ENCODE assay signal across 1 cellular context in the genomic region with DNA sequence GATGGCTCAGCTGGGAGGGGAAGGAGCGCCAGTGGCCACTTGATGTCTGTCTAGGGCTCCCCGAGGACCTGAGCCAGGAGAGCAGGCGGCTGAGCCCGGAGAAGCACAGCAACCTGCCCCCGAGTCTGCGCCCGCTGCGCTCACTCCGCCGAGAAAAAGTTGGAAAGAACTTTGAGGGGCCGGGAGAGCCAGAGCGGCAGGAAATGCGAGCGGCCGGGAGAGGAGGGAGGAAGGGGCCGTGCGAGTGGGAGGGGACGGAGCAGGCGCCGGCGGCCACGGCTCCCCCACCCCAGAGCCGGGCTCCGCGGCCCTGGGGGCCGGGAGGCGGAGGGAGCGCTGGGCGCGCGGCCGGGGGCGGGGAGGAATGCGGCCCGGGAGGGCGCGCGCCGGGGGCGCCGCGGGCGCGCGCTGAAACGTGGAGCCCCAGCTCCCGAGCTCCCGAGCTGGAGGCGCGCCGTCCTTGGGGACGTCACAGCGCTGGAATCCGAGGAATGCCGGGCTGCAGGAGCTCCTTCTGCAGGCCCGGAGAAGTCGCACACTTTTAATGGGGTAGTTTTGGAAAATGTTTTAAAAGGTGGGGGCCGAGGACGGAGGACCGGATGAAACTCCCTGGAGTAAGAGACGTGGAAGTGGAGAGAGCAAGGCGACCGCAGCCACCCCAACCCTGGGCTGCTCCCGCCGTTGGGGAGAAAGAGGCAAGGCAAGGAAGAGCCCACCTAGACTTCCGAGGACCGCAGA.
TF ChIP-seq lines count a peak whose summit lies in the region.

A gene (minus strand): TSS at position 167 of the 738 bp plus-strand sequence. CDS start 86,799 bp downstream, outside the sequence.

TF ChIP-seq in HepG2, 621 proteins besides CTCF, POLR2A, EP300 and RAD21 (continued from another document and continues in another):
- TF ChIP-seq, protein P1, sequence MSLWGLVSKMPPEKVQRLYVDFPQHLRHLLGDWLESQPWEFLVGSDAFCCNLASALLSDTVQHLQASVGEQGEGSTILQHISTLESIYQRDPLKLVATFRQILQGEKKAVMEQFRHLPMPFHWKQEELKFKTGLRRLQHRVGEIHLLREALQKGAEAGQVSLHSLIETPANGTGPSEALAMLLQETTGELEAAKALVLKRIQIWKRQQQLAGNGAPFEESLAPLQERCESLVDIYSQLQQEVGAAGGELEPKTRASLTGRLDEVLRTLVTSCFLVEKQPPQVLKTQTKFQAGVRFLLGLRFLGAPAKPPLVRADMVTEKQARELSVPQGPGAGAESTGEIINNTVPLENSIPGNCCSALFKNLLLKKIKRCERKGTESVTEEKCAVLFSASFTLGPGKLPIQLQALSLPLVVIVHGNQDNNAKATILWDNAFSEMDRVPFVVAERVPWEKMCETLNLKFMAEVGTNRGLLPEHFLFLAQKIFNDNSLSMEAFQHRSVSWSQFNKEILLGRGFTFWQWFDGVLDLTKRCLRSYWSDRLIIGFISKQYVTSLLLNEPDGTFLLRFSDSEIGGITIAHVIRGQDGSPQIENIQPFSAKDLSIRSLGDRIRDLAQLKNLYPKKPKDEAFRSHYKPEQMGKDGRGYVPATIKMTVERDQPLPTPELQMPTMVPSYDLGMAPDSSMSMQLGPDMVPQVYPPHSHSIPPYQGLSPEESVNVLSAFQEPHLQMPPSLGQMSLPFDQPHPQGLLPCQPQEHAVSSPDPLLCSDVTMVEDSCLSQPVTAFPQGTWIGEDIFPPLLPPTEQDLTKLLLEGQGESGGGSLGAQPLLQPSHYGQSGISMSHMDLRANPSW (CRISPR knock-in tag; IDR thresholded peaks at IDR 0.05; ENCODE audit: borderline replicate concordance): no peak
- TF ChIP-seq HMG20B (CRISPR knock-in tag; conservative IDR thresholded peaks at IDR 0.05) (no peak), ZNF737 (CRISPR knock-in tag; IDR thresholded peaks at IDR 0.05; ENCODE audit: borderline replicate concordance) (no peak), NFRKB (IDR thresholded peaks at IDR 0.05) (no peak), ZNF564 (CRISPR knock-in tag; IDR thresholded peaks at IDR 0.05) (no peak; the same call in 1 of the 2 replicates), ZNF570 (CRISPR knock-in tag; IDR thresholded peaks at IDR 0.05; ENCODE audit: borderline replicate concordance) (no peak), KMT2B (CRISPR knock-in tag; IDR thresholded peaks at IDR 0.05) (no peak; the same call in 1 of the 2 replicates), MAZ (IDR thresholded peaks at IDR 0.05; ENCODE audit: borderline replicate concordance, low read depth, low read length) (peak; percentile 75; the same call in 1 of the 2 replicates), MAZ (CRISPR knock-in tag; IDR thresholded peaks at IDR 0.05; ENCODE audit: low read depth) (peak; percentile 71), NCOA2 (CRISPR knock-in tag; IDR thresholded peaks at IDR 0.05) (no peak), PHB2 (IDR thresholded peaks at IDR 0.05; ENCODE audit: partially characterized antibody) (no peak), ZNF543 (CRISPR knock-in tag; IDR thresholded peaks at IDR 0.05) (0 out of 2 replicates have a peak, but pooled peaks have one; percentile 46), ZNF263 (CRISPR knock-in tag; IDR thresholded peaks at IDR 0.05) (no peak), TAF1 (CRISPR knock-in tag; IDR thresholded peaks at IDR 0.05) (peak; percentile 69), NR3C1 (CRISPR knock-in tag; IDR thresholded peaks at IDR 0.05) (no peak), CHD4 (IDR thresholded peaks at IDR 0.05; ENCODE audit: borderline replicate concordance, low read length) (no peak), ZSCAN12 (CRISPR knock-in tag; IDR thresholded peaks at IDR 0.05) (no peak), GATAD2A (CRISPR knock-in tag; IDR thresholded peaks at IDR 0.05) (no peak), KAT7 (CRISPR knock-in tag; IDR thresholded peaks at IDR 0.05; ENCODE audit: borderline replicate concordance) (no peak), ZNF501 (CRISPR knock-in tag; IDR thresholded peaks at IDR 0.05) (0 out of 2 replicates have a peak, but pooled peaks have one; percentile 10), KLF11 (CRISPR knock-in tag; IDR thresholded peaks at IDR 0.05) (no peak), ZNF530 (CRISPR knock-in tag; IDR thresholded peaks at IDR 0.05; ENCODE audit: low read depth) (no peak), ATM (IDR thresholded peaks at IDR 0.05; ENCODE audit: borderline replicate concordance) (no peak), SAP130 (CRISPR knock-in tag; IDR thresholded peaks at IDR 0.05; ENCODE audit: low read depth) (peak; percentile 51), BHLHE40 (IDR thresholded peaks at IDR 0.05; ENCODE audit: low read length) (peak; percentile 6; the same call in 1 of the 2 replicates), ZMYM4 (CRISPR knock-in tag; IDR thresholded peaks at IDR 0.05) (0 out of 2 replicates have a peak, but pooled peaks have one; percentile 3), NR2F2 (IDR thresholded peaks at IDR 0.05; ENCODE audit: borderline replicate concordance, low read depth) (no peak), NFYB (CRISPR knock-in tag; IDR thresholded peaks at IDR 0.05) (no peak), ZNF777 (CRISPR knock-in tag; IDR thresholded peaks at IDR 0.05) (peak; percentile 39; the same call in 1 of the 2 replicates), TAF15 (IDR thresholded peaks at IDR 0.05; ENCODE audit: low read depth, low read length, poor library complexity, severe bottlenecking) (no peak), NFE2L2 (IDR thresholded peaks at IDR 0.05; ENCODE audit: low read length) (no peak), PAWR (CRISPR knock-in tag; IDR thresholded peaks at IDR 0.05; ENCODE audit: borderline replicate concordance) (no peak), HIVEP1 (CRISPR knock-in tag; IDR thresholded peaks at IDR 0.05) (no peak), GATA4 (IDR thresholded peaks at IDR 0.05; ENCODE audit: borderline replicate concordance, low read depth) (no peak), REPIN1 (CRISPR knock-in tag; IDR thresholded peaks at IDR 0.05; ENCODE audit: borderline replicate concordance, low read depth) (peak; percentile 13; the same call in 1 of the 2 replicates)
- TF ChIP-seq, protein P2, sequence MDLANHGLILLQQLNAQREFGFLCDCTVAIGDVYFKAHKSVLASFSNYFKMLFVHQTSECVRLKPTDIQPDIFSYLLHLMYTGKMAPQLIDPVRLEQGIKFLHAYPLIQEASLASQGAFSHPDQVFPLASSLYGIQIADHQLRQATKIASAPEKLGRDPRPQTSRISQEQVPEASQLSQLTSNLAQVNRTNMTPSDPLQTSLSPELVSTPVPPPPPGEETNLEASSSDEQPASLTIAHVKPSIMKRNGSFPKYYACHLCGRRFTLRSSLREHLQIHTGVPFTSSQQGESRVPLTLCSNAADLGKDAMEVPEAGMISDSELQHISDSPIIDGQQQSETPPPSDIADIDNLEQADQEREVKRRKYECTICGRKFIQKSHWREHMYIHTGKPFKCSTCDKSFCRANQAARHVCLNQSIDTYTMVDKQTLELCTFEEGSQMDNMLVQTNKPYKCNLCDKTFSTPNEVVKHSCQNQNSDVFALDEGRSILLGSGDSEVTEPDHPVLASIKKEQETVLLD (CRISPR knock-in tag; IDR thresholded peaks at IDR 0.05; ENCODE audit: low read depth): no peak
- TF ChIP-seq, protein P3, sequence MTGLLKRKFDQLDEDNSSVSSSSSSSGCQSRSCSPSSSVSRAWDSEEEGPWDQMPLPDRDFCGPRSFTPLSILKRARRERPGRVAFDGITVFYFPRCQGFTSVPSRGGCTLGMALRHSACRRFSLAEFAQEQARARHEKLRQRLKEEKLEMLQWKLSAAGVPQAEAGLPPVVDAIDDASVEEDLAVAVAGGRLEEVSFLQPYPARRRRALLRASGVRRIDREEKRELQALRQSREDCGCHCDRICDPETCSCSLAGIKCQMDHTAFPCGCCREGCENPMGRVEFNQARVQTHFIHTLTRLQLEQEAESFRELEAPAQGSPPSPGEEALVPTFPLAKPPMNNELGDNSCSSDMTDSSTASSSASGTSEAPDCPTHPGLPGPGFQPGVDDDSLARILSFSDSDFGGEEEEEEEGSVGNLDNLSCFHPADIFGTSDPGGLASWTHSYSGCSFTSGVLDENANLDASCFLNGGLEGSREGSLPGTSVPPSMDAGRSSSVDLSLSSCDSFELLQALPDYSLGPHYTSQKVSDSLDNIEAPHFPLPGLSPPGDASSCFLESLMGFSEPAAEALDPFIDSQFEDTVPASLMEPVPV (CRISPR knock-in tag; IDR thresholded peaks at IDR 0.05): 0 out of 2 replicates have a peak, but pooled peaks have one; percentile 48
- TF ChIP-seq, protein P4, sequence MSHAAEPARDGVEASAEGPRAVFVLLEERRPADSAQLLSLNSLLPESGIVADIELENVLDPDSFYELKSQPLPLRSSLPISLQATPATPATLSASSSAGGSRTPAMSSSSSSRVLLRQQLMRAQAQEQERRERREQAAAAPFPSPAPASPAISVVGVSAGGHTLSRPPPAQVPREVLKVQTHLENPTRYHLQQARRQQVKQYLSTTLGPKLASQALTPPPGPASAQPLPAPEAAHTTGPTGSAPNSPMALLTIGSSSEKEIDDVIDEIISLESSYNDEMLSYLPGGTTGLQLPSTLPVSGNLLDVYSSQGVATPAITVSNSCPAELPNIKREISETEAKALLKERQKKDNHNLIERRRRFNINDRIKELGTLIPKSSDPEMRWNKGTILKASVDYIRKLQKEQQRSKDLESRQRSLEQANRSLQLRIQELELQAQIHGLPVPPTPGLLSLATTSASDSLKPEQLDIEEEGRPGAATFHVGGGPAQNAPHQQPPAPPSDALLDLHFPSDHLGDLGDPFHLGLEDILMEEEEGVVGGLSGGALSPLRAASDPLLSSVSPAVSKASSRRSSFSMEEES (CRISPR knock-in tag; IDR thresholded peaks at IDR 0.05): no peak
- TF ChIP-seq, protein P5, sequence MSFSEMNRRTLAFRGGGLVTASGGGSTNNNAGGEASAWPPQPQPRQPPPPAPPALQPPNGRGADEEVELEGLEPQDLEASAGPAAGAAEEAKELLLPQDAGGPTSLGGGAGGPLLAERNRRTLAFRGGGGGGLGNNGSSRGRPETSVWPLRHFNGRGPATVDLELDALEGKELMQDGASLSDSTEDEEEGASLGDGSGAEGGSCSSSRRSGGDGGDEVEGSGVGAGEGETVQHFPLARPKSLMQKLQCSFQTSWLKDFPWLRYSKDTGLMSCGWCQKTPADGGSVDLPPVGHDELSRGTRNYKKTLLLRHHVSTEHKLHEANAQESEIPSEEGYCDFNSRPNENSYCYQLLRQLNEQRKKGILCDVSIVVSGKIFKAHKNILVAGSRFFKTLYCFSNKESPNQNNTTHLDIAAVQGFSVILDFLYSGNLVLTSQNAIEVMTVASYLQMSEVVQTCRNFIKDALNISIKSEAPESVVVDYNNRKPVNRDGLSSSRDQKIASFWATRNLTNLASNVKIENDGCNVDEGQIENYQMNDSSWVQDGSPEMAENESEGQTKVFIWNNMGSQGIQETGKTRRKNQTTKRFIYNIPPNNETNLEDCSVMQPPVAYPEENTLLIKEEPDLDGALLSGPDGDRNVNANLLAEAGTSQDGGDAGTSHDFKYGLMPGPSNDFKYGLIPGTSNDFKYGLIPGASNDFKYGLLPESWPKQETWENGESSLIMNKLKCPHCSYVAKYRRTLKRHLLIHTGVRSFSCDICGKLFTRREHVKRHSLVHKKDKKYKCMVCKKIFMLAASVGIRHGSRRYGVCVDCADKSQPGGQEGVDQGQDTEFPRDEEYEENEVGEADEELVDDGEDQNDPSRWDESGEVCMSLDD (CRISPR knock-in tag; IDR thresholded peaks at IDR 0.05; ENCODE audit: borderline replicate concordance): no peak
- TF ChIP-seq, protein P6, sequence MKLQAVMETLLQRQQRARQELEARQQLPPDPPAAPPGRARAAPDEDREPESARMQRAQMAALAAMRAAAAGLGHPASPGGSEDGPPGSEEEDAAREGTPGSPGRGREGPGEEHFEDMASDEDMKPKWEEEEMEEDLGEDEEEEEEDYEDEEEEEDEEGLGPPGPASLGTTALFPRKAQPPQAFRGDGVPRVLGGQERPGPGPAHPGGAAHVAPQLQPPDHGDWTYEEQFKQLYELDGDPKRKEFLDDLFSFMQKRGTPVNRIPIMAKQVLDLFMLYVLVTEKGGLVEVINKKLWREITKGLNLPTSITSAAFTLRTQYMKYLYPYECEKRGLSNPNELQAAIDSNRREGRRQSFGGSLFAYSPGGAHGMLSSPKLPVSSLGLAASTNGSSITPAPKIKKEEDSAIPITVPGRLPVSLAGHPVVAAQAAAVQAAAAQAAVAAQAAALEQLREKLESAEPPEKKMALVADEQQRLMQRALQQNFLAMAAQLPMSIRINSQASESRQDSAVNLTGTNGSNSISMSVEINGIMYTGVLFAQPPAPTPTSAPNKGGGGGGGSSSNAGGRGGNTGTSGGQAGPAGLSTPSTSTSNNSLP (IDR thresholded peaks at IDR 0.05; ENCODE audit: low read depth, low read length): no peak
- TF ChIP-seq, protein P7, sequence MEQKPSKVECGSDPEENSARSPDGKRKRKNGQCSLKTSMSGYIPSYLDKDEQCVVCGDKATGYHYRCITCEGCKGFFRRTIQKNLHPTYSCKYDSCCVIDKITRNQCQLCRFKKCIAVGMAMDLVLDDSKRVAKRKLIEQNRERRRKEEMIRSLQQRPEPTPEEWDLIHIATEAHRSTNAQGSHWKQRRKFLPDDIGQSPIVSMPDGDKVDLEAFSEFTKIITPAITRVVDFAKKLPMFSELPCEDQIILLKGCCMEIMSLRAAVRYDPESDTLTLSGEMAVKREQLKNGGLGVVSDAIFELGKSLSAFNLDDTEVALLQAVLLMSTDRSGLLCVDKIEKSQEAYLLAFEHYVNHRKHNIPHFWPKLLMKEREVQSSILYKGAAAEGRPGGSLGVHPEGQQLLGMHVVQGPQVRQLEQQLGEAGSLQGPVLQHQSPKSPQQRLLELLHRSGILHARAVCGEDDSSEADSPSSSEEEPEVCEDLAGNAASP (CRISPR knock-in tag; IDR thresholded peaks at IDR 0.05; ENCODE audit: borderline replicate concordance): no peak
- TF ChIP-seq, protein P8, sequence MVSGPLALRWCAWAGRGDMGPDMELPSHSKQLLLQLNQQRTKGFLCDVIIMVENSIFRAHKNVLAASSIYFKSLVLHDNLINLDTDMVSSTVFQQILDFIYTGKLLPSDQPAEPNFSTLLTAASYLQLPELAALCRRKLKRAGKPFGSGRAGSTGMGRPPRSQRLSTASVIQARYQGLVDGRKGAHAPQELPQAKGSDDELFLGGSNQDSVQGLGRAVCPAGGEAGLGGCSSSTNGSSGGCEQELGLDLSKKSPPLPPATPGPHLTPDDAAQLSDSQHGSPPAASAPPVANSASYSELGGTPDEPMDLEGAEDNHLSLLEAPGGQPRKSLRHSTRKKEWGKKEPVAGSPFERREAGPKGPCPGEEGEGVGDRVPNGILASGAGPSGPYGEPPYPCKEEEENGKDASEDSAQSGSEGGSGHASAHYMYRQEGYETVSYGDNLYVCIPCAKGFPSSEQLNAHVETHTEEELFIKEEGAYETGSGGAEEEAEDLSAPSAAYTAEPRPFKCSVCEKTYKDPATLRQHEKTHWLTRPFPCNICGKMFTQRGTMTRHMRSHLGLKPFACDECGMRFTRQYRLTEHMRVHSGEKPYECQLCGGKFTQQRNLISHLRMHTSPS (CRISPR knock-in tag; IDR thresholded peaks at IDR 0.05; ENCODE audit: low read depth): no peak
- TF ChIP-seq, protein P9, sequence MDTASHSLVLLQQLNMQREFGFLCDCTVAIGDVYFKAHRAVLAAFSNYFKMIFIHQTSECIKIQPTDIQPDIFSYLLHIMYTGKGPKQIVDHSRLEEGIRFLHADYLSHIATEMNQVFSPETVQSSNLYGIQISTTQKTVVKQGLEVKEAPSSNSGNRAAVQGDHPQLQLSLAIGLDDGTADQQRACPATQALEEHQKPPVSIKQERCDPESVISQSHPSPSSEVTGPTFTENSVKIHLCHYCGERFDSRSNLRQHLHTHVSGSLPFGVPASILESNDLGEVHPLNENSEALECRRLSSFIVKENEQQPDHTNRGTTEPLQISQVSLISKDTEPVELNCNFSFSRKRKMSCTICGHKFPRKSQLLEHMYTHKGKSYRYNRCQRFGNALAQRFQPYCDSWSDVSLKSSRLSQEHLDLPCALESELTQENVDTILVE (CRISPR knock-in tag; IDR thresholded peaks at IDR 0.05): no peak
